ENCODE assay signal across 1 cellular context in the genomic region with DNA sequence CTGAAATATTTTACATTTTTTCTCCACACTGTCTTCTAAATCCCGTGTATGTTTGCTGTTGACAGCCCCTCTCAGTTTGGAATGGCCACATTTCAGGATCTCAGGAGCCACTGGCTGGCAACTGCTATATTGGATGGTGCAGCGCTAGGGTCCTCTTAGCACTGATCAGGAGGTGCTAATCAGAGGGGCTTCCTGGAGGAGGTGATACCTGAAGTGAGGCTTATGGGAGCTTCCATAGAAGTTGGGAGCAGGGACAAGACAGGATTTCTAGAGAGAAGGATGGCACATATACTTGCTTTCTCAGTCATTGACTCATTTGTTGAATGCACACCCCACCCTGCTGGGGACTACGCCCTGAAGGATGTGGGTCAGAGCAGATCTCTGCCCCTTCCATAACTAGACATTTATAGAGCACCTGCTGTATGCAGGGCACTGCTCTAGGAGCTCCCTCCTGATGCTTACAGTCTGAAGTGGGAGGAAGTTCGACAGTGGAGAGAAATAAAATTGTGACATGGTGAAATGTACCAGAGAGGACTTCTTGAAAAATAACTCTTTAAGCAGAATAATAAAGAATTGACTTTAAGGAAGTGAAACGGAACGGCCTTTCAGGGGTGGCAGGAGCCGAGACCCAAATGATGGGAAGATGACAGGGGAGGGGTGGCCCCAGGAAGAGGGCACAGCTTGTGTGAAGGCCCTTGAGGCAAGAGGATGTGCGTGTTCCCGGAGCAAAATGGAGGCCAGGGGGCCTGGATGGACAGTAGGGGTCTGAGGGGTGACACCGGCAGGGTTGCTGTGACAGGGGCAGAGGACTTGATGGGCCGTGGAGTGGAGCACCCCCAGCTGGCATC.
TF ChIP-seq lines count a peak whose summit lies in the region.

No MANE protein-coding gene starts in this region.

TF ChIP-seq in WTC11, 78 proteins besides CTCF, POLR2A, EP300 and RAD21:
- TF ChIP-seq, protein P1, sequence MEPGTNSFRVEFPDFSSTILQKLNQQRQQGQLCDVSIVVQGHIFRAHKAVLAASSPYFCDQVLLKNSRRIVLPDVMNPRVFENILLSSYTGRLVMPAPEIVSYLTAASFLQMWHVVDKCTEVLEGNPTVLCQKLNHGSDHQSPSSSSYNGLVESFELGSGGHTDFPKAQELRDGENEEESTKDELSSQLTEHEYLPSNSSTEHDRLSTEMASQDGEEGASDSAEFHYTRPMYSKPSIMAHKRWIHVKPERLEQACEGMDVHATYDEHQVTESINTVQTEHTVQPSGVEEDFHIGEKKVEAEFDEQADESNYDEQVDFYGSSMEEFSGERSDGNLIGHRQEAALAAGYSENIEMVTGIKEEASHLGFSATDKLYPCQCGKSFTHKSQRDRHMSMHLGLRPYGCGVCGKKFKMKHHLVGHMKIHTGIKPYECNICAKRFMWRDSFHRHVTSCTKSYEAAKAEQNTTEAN (CRISPR knock-in tag; IDR thresholded peaks at IDR 0.05) = no peak
- TF ChIP-seq ZNF219 (CRISPR knock-in tag; IDR thresholded peaks at IDR 0.05; ENCODE audit: borderline replicate concordance) (no peak), TP53 (CRISPR knock-in tag; IDR thresholded peaks at IDR 0.05) (no peak), ATF1 (CRISPR knock-in tag; IDR thresholded peaks at IDR 0.05) (no peak), ETV6 (CRISPR knock-in tag; IDR thresholded peaks at IDR 0.05) (no peak), ZNF121 (CRISPR knock-in tag; IDR thresholded peaks at IDR 0.05) (no peak), MYBL2 (CRISPR knock-in tag; IDR thresholded peaks at IDR 0.05) (no peak), ESRRA (CRISPR knock-in tag; IDR thresholded peaks at IDR 0.05; ENCODE audit: borderline replicate concordance) (no peak), GABPB1 (CRISPR knock-in tag; IDR thresholded peaks at IDR 0.05) (no peak), TEAD1 (CRISPR knock-in tag; IDR thresholded peaks at IDR 0.05) (no peak), GRHL2 (CRISPR knock-in tag; IDR thresholded peaks at IDR 0.05; ENCODE audit: insufficient replicate concordance, severe bottlenecking) (no peak), NFATC4 (CRISPR knock-in tag; IDR thresholded peaks at IDR 0.05) (no peak)
- TF ChIP-seq, protein P2, sequence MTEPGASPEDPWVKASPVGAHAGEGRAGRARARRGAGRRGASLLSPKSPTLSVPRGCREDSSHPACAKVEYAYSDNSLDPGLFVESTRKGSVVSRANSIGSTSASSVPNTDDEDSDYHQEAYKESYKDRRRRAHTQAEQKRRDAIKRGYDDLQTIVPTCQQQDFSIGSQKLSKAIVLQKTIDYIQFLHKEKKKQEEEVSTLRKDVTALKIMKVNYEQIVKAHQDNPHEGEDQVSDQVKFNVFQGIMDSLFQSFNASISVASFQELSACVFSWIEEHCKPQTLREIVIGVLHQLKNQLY (CRISPR knock-in tag; IDR thresholded peaks at IDR 0.05) = no peak
